2 cellular contexts compared by ENCODE assay signal in genomic region chr4:6908397-6909112, GRCh38.
TF ChIP-seq lines count a peak whose summit lies in the region.

No MANE protein-coding gene starts in this region.

TF ChIP-seq in H1, 55 proteins besides CTCF, POLR2A, EP300 and RAD21:
- TF ChIP-seq BCL11A (IDR thresholded peaks at IDR 0.05; ENCODE audit: low read depth in 2 of 2, low read length in 2 of 2) (no peak), ASH2L (IDR thresholded peaks at IDR 0.05; ENCODE audit: low read length) (no peak), SIX5 (IDR thresholded peaks at IDR 0.05; ENCODE audit: low read depth, low read length) (no peak), JUN (IDR thresholded peaks at IDR 0.05; ENCODE audit: low read depth, low read length) (no peak), TAF1 (IDR thresholded peaks at IDR 0.05; ENCODE audit: low read depth, low read length) (no peak), CHD7 (IDR thresholded peaks at IDR 0.05; ENCODE audit: insufficient replicate concordance, low read length) (no peak)
TF ChIP-seq in H1: peak in this region for 0.

TF ChIP-seq in GM12891, 5 proteins besides CTCF, POLR2A, EP300 and RAD21:
- TF ChIP-seq POLR2AphosphoS5 (IDR thresholded peaks at IDR 0.05; ENCODE audit: low read depth, low read length) (no peak; the same call in 1 of the 2 replicates), TAF1 (IDR thresholded peaks at IDR 0.05; ENCODE audit: low read depth, low read length) (no peak), PAX5 (IDR thresholded peaks at IDR 0.05; ENCODE audit: insufficient read depth, low read length, severe bottlenecking) (no peak), SPI1 (IDR thresholded peaks at IDR 0.05; ENCODE audit: low read depth, low read length) (no peak), POU2F2 (IDR thresholded peaks at IDR 0.05; ENCODE audit: low read depth, low read length) (no peak)
